Comparison of ENCODE assay signal across 22 cellular contexts in the genomic region with DNA sequence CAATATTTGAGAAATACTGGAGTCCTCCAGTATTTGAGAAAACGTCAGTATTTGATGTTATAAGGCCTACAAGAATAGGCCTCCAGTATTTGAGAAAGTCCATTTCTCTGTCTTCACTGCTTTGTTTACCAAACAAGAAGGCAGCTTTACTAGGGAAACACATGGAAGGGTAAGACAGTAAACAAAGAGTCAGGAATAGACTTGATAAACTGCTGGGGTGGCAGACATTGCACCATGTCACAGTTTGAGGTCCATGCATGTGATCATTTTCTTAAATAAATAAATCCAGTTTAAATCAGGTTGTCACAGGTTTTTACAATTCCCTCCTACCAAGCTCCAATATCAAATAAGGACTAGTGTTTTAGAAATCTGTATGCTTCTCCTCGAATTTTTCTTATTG.
"Had no signal": no experiment of that assay in that cellular context is flagged by ENCODE, and none has a peak within 500 bp of the region (broad histone marks: within the 10 kb centered on the region; RNA-seq: fewer than 3 reads in every experiment).

No MANE protein-coding gene starts in this region.

- ATAC-seq: activated CD8-positive, alpha-beta T cell treated with anti-CD3 and anti-CD28 coated beads, Interleukin-2, amount 10 ng/mL, durations not matched to agents 7 days and 5 days; PC-3; WTC11 had no signal

- H3K27me3 ChIP-seq: adrenal gland had no signal

- H3K4me3 ChIP-seq: adrenal gland had no signal

- H3K9me3 ChIP-seq: adrenal gland had no signal

- DNase-seq: activated CD4-positive, alpha-beta T cell treated with anti-CD3 and anti-CD28 coated beads for 48 hours; activated CD4-positive, alpha-beta T cell treated with anti-CD3 and anti-CD28 coated beads, Interleukin-2, amount 50 U/mL, for 4 hours; activated CD4-positive, CD25-positive, alpha-beta regulatory T cell treated with anti-CD3 and anti-CD28 coated beads, Interleukin-2, amount 50 U/mL, for 72 hours; activated CD8-positive, alpha-beta memory T cell treated with anti-CD3 and anti-CD28 coated beads, Interleukin-2, amount 50 U/mL, for 48 hours; activated CD8-positive, alpha-beta T cell treated with anti-CD3 and anti-CD28 coated beads, Interleukin-2, amount 10 ng/mL, durations not matched to agents 7 days and 5 days; activated naive CD4-positive, alpha-beta T cell treated with anti-CD3 and anti-CD28 coated beads, Interleukin-2, amount 50 U/mL, for 16 hours; activated naive CD8-positive, alpha-beta T cell treated with anti-CD3 and anti-CD28 coated beads, Interleukin-2, amount 10 ng/mL, durations not matched to agents 7 days and 5 days; activated T-cell treated with anti-CD3 and anti-CD28 coated beads, Interleukin-2, amount 50 U/mL, for 1 hour; adrenal gland; anterior cingulate cortex; cerebellar nuclear complex; NCI-H1092; NCI-H1436; NCI-H187; NCI-H2081; NCI-H510A treated with DMSO at 0.1 percent for 48 hours; NCI-H774; NK-92 treated with Interleukin-12 subunit alpha and Interleukin-12 subunit beta, amount 100 ng/mL, for 24 hours; PC-3; SHP77 treated with DMSO at 0.1 percent for 48 hours had no signal

- FAIRE-seq: colon had no signal

- H3K27ac ChIP-seq: adrenal gland had no signal

- H3K36me3 ChIP-seq: adrenal gland had no signal

- H3K4me1 ChIP-seq: adrenal gland had no signal
